Comparison of ENCODE assay signal across 8 cellular contexts in the genomic region with DNA sequence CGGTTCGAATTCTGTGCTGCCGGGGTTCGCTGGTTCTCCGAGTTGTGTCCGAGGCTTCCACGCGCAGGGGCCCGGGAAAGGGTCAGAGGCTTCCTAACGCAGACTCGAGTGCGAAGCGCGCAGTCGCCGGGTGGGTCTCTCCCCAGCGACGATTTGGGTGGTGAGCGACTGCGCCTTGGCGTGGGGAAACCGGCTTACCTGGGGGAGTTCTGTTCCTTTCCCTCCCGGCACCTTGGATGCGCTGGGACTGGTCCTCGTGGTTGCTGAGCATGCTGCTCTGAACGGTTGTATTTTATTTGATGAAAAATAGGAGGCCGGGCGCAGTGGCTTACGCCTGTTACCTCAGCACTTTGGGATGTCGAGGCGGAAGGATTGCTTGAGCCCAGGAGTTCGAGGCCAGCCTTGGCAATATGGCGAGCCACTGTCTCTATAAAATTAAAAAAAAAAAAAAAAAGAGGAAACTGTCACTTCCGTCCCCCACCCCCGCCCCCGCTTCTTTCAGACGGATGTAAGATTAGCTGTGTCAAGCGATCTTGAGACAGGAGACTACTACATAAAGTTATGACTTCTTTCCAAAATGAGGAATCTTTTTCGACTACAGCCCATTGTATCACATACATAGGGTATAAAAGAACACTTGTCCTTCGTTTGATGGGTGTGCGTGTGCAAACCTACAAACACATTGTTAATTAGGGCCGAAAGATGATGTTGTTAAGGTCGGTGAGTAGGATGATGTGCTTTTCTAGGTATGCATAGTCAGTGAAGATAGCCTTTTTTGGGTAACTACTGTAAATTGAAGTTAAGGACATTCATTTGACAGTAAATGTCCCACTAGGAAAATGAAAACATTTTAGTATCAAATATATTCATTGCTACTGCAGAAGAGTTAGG. TPM values are rescaled to one million over a fixed set of nuclear protein-coding genes. Genes with fewer than 3 reads are reported as not detected.
DNase-seq lines count a peak whose midpoint lies in the region; ATAC-seq, FAIRE-seq and TF ChIP-seq lines count a peak whose summit lies in the region.

TSS of gene CCDC18 (plus strand) at position 2 of the 891 bp plus-strand sequence. CDS start 2,638 bp downstream, outside the sequence.

- H3K4me3 Mint-ChIP-seq in WTC11 = peak within 1 kb of the TSS; percentile 88

- H3K27ac Mint-ChIP-seq in WTC11 = peak within 1 kb of the TSS; percentile 99

- H3K36me3 ChIP-seq in endothelial cell of umbilical vein (ENCODE audit: control insufficient read depth in 2 of 2, extremely low read depth in 1 of 2, insufficient read depth in 2 of 2, low read length in 2 of 2) = peaks cover 0 to 1% of the 10 kb centered on the region in 2 experiments
- no peaks in the 10 kb centered on the region for H3K36me3 ChIP-seq in osteoblast (ENCODE audit: insufficient read depth, low read length)

- H2AFZ ChIP-seq in endothelial cell of umbilical vein (ENCODE audit: low read depth, low read length) = peak within 1 kb of the TSS; percentile 97
- H2AFZ ChIP-seq in osteoblast (ENCODE audit: low read length) = peak within 1 kb of the TSS; percentile 86

- CTCF ChIA-PET in WTC11 (lab: Charles Lee) = no interaction called here
- CTCF ChIA-PET in endothelial cell of umbilical vein (lab: Charles Lee) = no interaction called here

- peak; percentile 84 for DNase-seq in Daoy (ENCODE audit: low read depth)
- DNase-seq in LHCN-M2 (ENCODE audit: low read depth) = peak; percentile 49
- no peak for DNase-seq in WTC11 (ENCODE audit: low spot score)
- peak; percentile 36 for DNase-seq in endothelial cell of umbilical vein (ENCODE audit: low read depth, low spot score)
- DNase-seq in osteoblast (ENCODE audit: insufficient read length, low spot score, missing footprints) = no peak
- DNase-seq in NCI-H187 treated with DMSO at 0.1 percent for 48 hours (lab: John Stamatoyannopoulos, UW) = no peak
- DNase-seq in NCI-H128 (lab: John Stamatoyannopoulos, UW; ENCODE audit: unreplicated experiment) = no peak

- no peaks in the 10 kb centered on the region for H3K9me3 ChIP-seq in endothelial cell of umbilical vein (replicated peaks; ENCODE audit: control insufficient read depth, insufficient read depth, low read length)
- no peaks in the 10 kb centered on the region for H3K9me3 ChIP-seq in osteoblast (ENCODE audit: low read depth, low read length)

- no peaks in the 10 kb centered on the region for H3K36me3 Mint-ChIP-seq in WTC11

- peak within 1 kb of the TSS; percentile 89 for H3K9ac ChIP-seq in endothelial cell of umbilical vein (replicated peaks; ENCODE audit: extremely low read depth, insufficient read depth, low read length)

- peak; percentile 36 for TF ChIP-seq POLR2A in endothelial cell of umbilical vein (IDR thresholded peaks at IDR 0.05; ENCODE audit: low read depth, low read length)

- H3K4me3 ChIP-seq in endothelial cell of umbilical vein (replicated peaks in 1 of 3; ENCODE audit: insufficient read depth in 1 of 3, low read depth in 1 of 3, low read length in 3 of 3) (peak within 1 kb of the TSS; percentile 80 to 87 (median 85)), osteoblast (ENCODE audit: insufficient read depth, low read length) (peak within 1 kb of the TSS; percentile 94)

- H3K4me1 Mint-ChIP-seq in WTC11 = peaks cover 25% of the 10 kb centered on the region

- H3K27me3 Mint-ChIP-seq in WTC11 (ENCODE audit: low read depth) = no peaks in the 10 kb centered on the region

- H3K4me1 ChIP-seq in endothelial cell of umbilical vein (ENCODE audit: control insufficient read depth, extremely low read depth, insufficient read depth, low read length) (peaks cover 16% of the 10 kb centered on the region), osteoblast (ENCODE audit: insufficient read depth, low read length) (peaks cover 20% of the 10 kb centered on the region)

- TF ChIP-seq CTCF in WTC11 (IDR thresholded peaks at IDR 0.05) (no peak), endothelial cell of umbilical vein (IDR thresholded peaks at IDR 0.05; ENCODE audit: extremely low read depth in 1 of 2, insufficient read depth in 1 of 2, low read depth in 1 of 2, low read length in 2 of 2) (no peak), osteoblast (IDR thresholded peaks at IDR 0.05; ENCODE audit: extremely low read depth, low read depth, low read length) (no peak)

- peak within 1 kb of the TSS; percentile 69 for H3K27ac ChIP-seq in endothelial cell of umbilical vein (ENCODE audit: insufficient read depth, low read depth, low read length)
- peak within 1 kb of the TSS; percentile 99 for H3K27ac ChIP-seq in osteoblast (ENCODE audit: low read depth, low read length)

- H4K20me1 ChIP-seq in endothelial cell of umbilical vein (replicated peaks; ENCODE audit: control insufficient read depth, extremely low read depth, insufficient read depth, low read length) (peaks cover 3% of the 10 kb centered on the region), osteoblast (ENCODE audit: insufficient read depth, low read length) (peaks cover 19% of the 10 kb centered on the region)

- H3K4me2 ChIP-seq in endothelial cell of umbilical vein (ENCODE audit: insufficient read depth, low read length) = peak within 1 kb of the TSS; percentile 99
- H3K4me2 ChIP-seq in osteoblast (ENCODE audit: insufficient read depth, low read length) = peak within 1 kb of the TSS; percentile 92

- TSS peak; percentile 60 for BruUV-seq in endothelial cell of umbilical vein (replicated peaks; lab: Mats Ljungman, UMichigan)

- POLR2A ChIA-PET in WTC11 (lab: Charles Lee) (interaction anchor here (0.6 kb wide), 1 partner anchor 87 kb away, joined by 4 read pairs; no protein-coding TSS in a partner anchor), endothelial cell of umbilical vein (lab: Charles Lee) (no interaction called here)

- ATAC-seq in GM21447 (IDR thresholded peaks at IDR 0.05; ENCODE audit: unreplicated experiment) (peak; percentile 17), WTC11 (peak; percentile 4)

- H3K79me2 ChIP-seq in endothelial cell of umbilical vein (ENCODE audit: control insufficient read depth, insufficient read depth, low read length) = peaks cover 51% of the 10 kb centered on the region
- peaks cover 62% of the 10 kb centered on the region for H3K79me2 ChIP-seq in osteoblast (ENCODE audit: insufficient read depth, low read length)

- intact Hi-C loops in endothelial cell of umbilical vein (cut with micrococcal nuclease) = loop anchor here (1.0 kb wide), 2 partner anchors 102 to 164 kb away; partner anchors contain the start of genes DR1 and MTF2

- peak; percentile 54 for FAIRE-seq in endothelial cell of umbilical vein (lab: Jason Lieb, UNC)

- H3K9me1 ChIP-seq in endothelial cell of umbilical vein (replicated peaks; ENCODE audit: control insufficient read depth, extremely low read depth, insufficient read depth, low read length) = no peaks in the 10 kb centered on the region

- no peaks in the 10 kb centered on the region for H3K27me3 ChIP-seq in endothelial cell of umbilical vein (ENCODE audit: control insufficient read depth in 2 of 2, insufficient read depth in 2 of 2, low read length in 2 of 2)
- H3K27me3 ChIP-seq in osteoblast (ENCODE audit: insufficient read depth, low read length) = no peaks in the 10 kb centered on the region

- dilution Hi-C loops in endothelial cell of umbilical vein (cut with MboI; ENCODE audit: extremely low pct_ligation_motif_present, low sequenced_read_pairs) = no loop called here

- no peaks in the 10 kb centered on the region for H3K9me3 Mint-ChIP-seq in WTC11

TF ChIP-seq in WTC11, 78 proteins besides CTCF, POLR2A, EP300 and RAD21 (continues in another document):
- TF ChIP-seq JAZF1 (CRISPR knock-in tag; IDR thresholded peaks at IDR 0.05) (no peak), NR1H2 (CRISPR knock-in tag; IDR thresholded peaks at IDR 0.05) (no peak), JUN (CRISPR knock-in tag; IDR thresholded peaks at IDR 0.05) (peak; percentile 60; the same call in 1 of the 2 replicates)
- TF ChIP-seq, protein P1, sequence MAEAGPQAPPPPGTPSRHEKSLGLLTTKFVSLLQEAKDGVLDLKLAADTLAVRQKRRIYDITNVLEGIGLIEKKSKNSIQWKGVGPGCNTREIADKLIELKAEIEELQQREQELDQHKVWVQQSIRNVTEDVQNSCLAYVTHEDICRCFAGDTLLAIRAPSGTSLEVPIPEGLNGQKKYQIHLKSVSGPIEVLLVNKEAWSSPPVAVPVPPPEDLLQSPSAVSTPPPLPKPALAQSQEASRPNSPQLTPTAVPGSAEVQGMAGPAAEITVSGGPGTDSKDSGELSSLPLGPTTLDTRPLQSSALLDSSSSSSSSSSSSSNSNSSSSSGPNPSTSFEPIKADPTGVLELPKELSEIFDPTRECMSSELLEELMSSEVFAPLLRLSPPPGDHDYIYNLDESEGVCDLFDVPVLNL (CRISPR knock-in tag; IDR thresholded peaks at IDR 0.05; ENCODE audit: borderline replicate concordance, low read depth) = 0 out of 2 replicates have a peak, but pooled peaks have one; percentile 77

TF ChIP-seq in endothelial cell of umbilical vein, 7 proteins besides CTCF, POLR2A, EP300 and RAD21:
- TF ChIP-seq MYC (IDR thresholded peaks at IDR 0.05; ENCODE audit: low read depth, low read length) (no peak), EZH2 (IDR thresholded peaks at IDR 0.05; ENCODE audit: borderline replicate concordance, low read depth, low read length, severe bottlenecking) (no peak), POLR2AphosphoS5 (IDR thresholded peaks at IDR 0.05; ENCODE audit: insufficient read depth, low read depth, low read length) (no peak), FOS (IDR thresholded peaks at IDR 0.05; ENCODE audit: borderline replicate concordance, insufficient read depth, low read length) (no peak), GATA2 (IDR thresholded peaks at IDR 0.05; ENCODE audit: insufficient read depth, insufficient read length, low read depth, low read length) (no peak), JUN (IDR thresholded peaks at IDR 0.05; ENCODE audit: borderline replicate concordance, insufficient read depth, insufficient read length, low read depth) (no peak)
- TF ChIP-seq, protein P2, sequence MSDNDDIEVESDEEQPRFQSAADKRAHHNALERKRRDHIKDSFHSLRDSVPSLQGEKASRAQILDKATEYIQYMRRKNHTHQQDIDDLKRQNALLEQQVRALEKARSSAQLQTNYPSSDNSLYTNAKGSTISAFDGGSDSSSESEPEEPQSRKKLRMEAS (IDR thresholded peaks at IDR 0.05; ENCODE audit: insufficient read depth, insufficient read length) = no peak

RNA-seq across cellular contexts. Expression of gene CCDC18, which starts in this region (rescaled TPM):
- 30.2 and 46.2 TPM in 2 replicates for total RNA-seq in Daoy (2014; rRNA removed; shearing (Covaris generic))
- total RNA-seq in LHCN-M2 (2014; rRNA removed) (31.2 and 40.5 TPM in 2 replicates), WTC11 (2021) (21.3 to 24.9 TPM (median 23.0 TPM) in 3 replicates), endothelial cell of umbilical vein (9.9 and 11.2 TPM in 2 replicates), osteoblast (6.2 TPM in 2 replicates)
- 4.3 TPM for polyA plus RNA-seq in LHCN-M2 (2012)
- polyA plus RNA-seq in endothelial cell of umbilical vein = 1.5 and 2.2 TPM in 2 replicates
- polyA plus RNA-seq in endothelial cell of umbilical vein (2011; cell fraction: cytosol; rRNA removed) = 3.8 and 4.0 TPM in 2 replicates
- polyA plus RNA-seq in endothelial cell of umbilical vein (2011; cell fraction: nucleus; rRNA removed) = 8.8 and 15.6 TPM in 2 replicates
- 4.5 and 9.4 TPM in 2 replicates for polyA plus RNA-seq in endothelial cell of umbilical vein (2012)
- 3.4 and 5.9 TPM in 2 replicates for polyA minus RNA-seq in endothelial cell of umbilical vein
- polyA minus RNA-seq in endothelial cell of umbilical vein (2011; cell fraction: cytosol; rRNA and poly(A)+ RNA removed) = 6.6 TPM
- polyA minus RNA-seq in endothelial cell of umbilical vein (2011; cell fraction: nucleus; rRNA and poly(A)+ RNA removed) = 3.8 and 5.9 TPM in 2 replicates

Comparison
In these comparisons a context has a peak if more than half of its experiments do, and no peak if none do; other contexts are left out.
1. DNase-seq: peak in Daoy (single experiment), LHCN-M2 (single experiment) and endothelial cell of umbilical vein (single experiment); none in WTC11 (single experiment), osteoblast (single experiment), NCI-H187 treated with DMSO at 0.1 percent for 48 hours (single experiment) and NCI-H128 (single experiment).